Comparison of ENCODE assay signal across 19 cellular contexts in genomic region chr7:6031567-6031966, GRCh38. TPM values are rescaled to one million over a fixed set of nuclear protein-coding genes. Genes with fewer than 3 reads are reported as not detected.
DNase-seq lines count a peak whose midpoint lies in the region; FAIRE-seq and TF ChIP-seq lines count a peak whose summit lies in the region.
"Had no signal": no experiment of that assay in that cellular context is flagged by ENCODE, and none has a peak within 500 bp of the region (broad histone marks: within the 10 kb centered on the region; RNA-seq: fewer than 3 reads in every experiment).

No MANE protein-coding gene starts in this region.

- H3K9me3 Mint-ChIP-seq in activated naive CD8-positive, alpha-beta T cell (ENCODE audit: low read depth), result no peaks in the 10 kb centered on the region
- no peaks in the 10 kb centered on the region for H3K9me3 Mint-ChIP-seq in activated naive CD8-positive, alpha-beta T cell treated with anti-CD3 and anti-CD28 coated beads for 36 hours
- no peaks in the 10 kb centered on the region for H3K9me3 Mint-ChIP-seq in dendritic cell treated with granulocyte-macrophage colony-stimulating factor and Interleukin-4, amounts not matched to agents 40 ng/mL and 50 ng/mL, for 4 days
- H3K9me3 Mint-ChIP-seq: CD14-positive monocyte had no signal

- peak; percentile 67 for FAIRE-seq in urothelium cell line (lab: Jason Lieb, UNC)
- FAIRE-seq: GM18507 had no signal

- peak overlapping the region; percentile 84 for H3K27ac ChIP-seq in VCaP
- H3K27ac ChIP-seq in substantia nigra (ENCODE audit: low read depth, low read length, poor library complexity, severe bottlenecking), result no peak overlapping the region
- H3K27ac ChIP-seq: HL-60, testis, vagina had no signal

- TF ChIP-seq CTCF in VCaP (conservative IDR thresholded peaks at IDR 0.05), result no peak

- no peak overlapping the region for H3K4me3 Mint-ChIP-seq in activated naive CD8-positive, alpha-beta T cell
- H3K4me3 Mint-ChIP-seq in activated naive CD8-positive, alpha-beta T cell treated with anti-CD3 and anti-CD28 coated beads for 36 hours, result no peak overlapping the region
- H3K4me3 Mint-ChIP-seq in dendritic cell treated with granulocyte-macrophage colony-stimulating factor and Interleukin-4, amounts not matched to agents 40 ng/mL and 50 ng/mL, for 4 days, result no peak overlapping the region
- H3K4me3 Mint-ChIP-seq: CD14-positive monocyte had no signal

- no peak for DNase-seq in activated naive CD8-positive, alpha-beta T cell treated with anti-CD3 and anti-CD28 coated beads for 36 hours
- DNase-seq in urothelium cell line (ENCODE audit: low spot score) (no peak), substantia nigra (lab: John Stamatoyannopoulos, UW) (no peak), NCI-H2107 (lab: John Stamatoyannopoulos, UW) (no peak)
- DNase-seq: amygdala, GDM1, IMR-90, NCI-H2081 treated with DMSO at 0.1 percent for 48 hours, NCI-H446, PC-3, SHP77 treated with DMSO at 0.1 percent for 48 hours, testis had no signal

- peaks cover 15% of the 10 kb centered on the region for H3K4me1 Mint-ChIP-seq in activated naive CD8-positive, alpha-beta T cell (ENCODE audit: low read depth)
- peaks cover 9% of the 10 kb centered on the region for H3K4me1 Mint-ChIP-seq in activated naive CD8-positive, alpha-beta T cell treated with anti-CD3 and anti-CD28 coated beads for 36 hours
- peaks cover 46% of the 10 kb centered on the region for H3K4me1 Mint-ChIP-seq in dendritic cell treated with granulocyte-macrophage colony-stimulating factor and Interleukin-4, amounts not matched to agents 40 ng/mL and 50 ng/mL, for 4 days (ENCODE audit: low read depth)

- intact Hi-C loops in dendritic cell treated with granulocyte-macrophage colony-stimulating factor and Interleukin-4, amounts not matched to agents 40 ng/mL and 50 ng/mL, for 4 days (cut with micrococcal nuclease), result no loop called here

- H3K27ac Mint-ChIP-seq in activated naive CD8-positive, alpha-beta T cell, result peak overlapping the region; percentile 41
- H3K27ac Mint-ChIP-seq in activated naive CD8-positive, alpha-beta T cell treated with anti-CD3 and anti-CD28 coated beads for 36 hours, result no peak overlapping the region
- peak overlapping the region; percentile 5 for H3K27ac Mint-ChIP-seq in dendritic cell treated with granulocyte-macrophage colony-stimulating factor and Interleukin-4, amounts not matched to agents 40 ng/mL and 50 ng/mL, for 4 days

- peaks cover 2% of the 10 kb centered on the region for H3K36me3 Mint-ChIP-seq in activated naive CD8-positive, alpha-beta T cell
- H3K36me3 Mint-ChIP-seq in activated naive CD8-positive, alpha-beta T cell treated with anti-CD3 and anti-CD28 coated beads for 36 hours, result peaks cover 16% of the 10 kb centered on the region
- peaks cover 94% of the 10 kb centered on the region for H3K36me3 Mint-ChIP-seq in dendritic cell treated with granulocyte-macrophage colony-stimulating factor and Interleukin-4, amounts not matched to agents 40 ng/mL and 50 ng/mL, for 4 days (ENCODE audit: low read depth)

- no peaks in the 10 kb centered on the region for H3K27me3 Mint-ChIP-seq in activated naive CD8-positive, alpha-beta T cell
- H3K27me3 Mint-ChIP-seq in activated naive CD8-positive, alpha-beta T cell treated with anti-CD3 and anti-CD28 coated beads for 36 hours, result no peaks in the 10 kb centered on the region
- H3K27me3 Mint-ChIP-seq in dendritic cell treated with granulocyte-macrophage colony-stimulating factor and Interleukin-4, amounts not matched to agents 40 ng/mL and 50 ng/mL, for 4 days, result no peaks in the 10 kb centered on the region

RNA-seq across cellular contexts. Expression of gene ANKRD61, which starts 0.4 kb away (rescaled TPM):
- under 1 TPM in 1 of 2 experiments, not detected in 1; 0.16 TPM for total RNA-seq in activated naive CD8-positive, alpha-beta T cell treated with anti-CD3 and anti-CD28 coated beads for 36 hours
- total RNA-seq: vagina had no signal

RNA-seq across cellular contexts. Expression of gene AIMP2, which starts 22.5 kb away (rescaled TPM):
- 10 to 100 TPM; 83.4 to 84.4 TPM for total RNA-seq in activated naive CD8-positive, alpha-beta T cell treated with anti-CD3 and anti-CD28 coated beads for 36 hours

RNA-seq across cellular contexts. Expression of gene PMS2, which starts 22.7 kb away (rescaled TPM):
- total RNA-seq in activated naive CD8-positive, alpha-beta T cell treated with anti-CD3 and anti-CD28 coated beads for 36 hours, result 10 to 100 TPM; 25.8 to 27.3 TPM

RNA-seq across cellular contexts. Expression of gene EIF2AK1, which starts 27.4 kb away (rescaled TPM):
- total RNA-seq in activated naive CD8-positive, alpha-beta T cell treated with anti-CD3 and anti-CD28 coated beads for 36 hours, result 100 to 1,000 TPM; 107 to 116 TPM
